ENCODE assay signal across 30 cellular contexts in genomic region chr5:94125107-94125506, GRCh38.
"Had no signal": no experiment of that assay in that cellular context is flagged by ENCODE, and none has a peak within 500 bp of the region (broad histone marks: within the 10 kb centered on the region; RNA-seq: fewer than 3 reads in every experiment).

No MANE protein-coding gene starts in this region.

- H3K4me1 ChIP-seq: adrenal gland, ascending aorta, body of pancreas, breast epithelium had no signal

- H3K36me3 ChIP-seq: adrenal gland, ascending aorta, brain microvascular endothelial cell, breast epithelium, cardiac muscle cell had no signal

- H3K4me3 ChIP-seq: adrenal gland, ascending aorta, body of pancreas, breast epithelium, cardiac muscle cell had no signal

- H3K9me3 ChIP-seq: adrenal gland, ascending aorta, body of pancreas had no signal

- H3K27me3 ChIP-seq: adrenal gland, ascending aorta, body of pancreas, brain microvascular endothelial cell, breast epithelium, cardiac muscle cell had no signal

- DNase-seq: activated effector memory CD4-positive, alpha-beta T cell treated with anti-CD3 and anti-CD28 coated beads, Interleukin-2, amount 50 U/mL, for 16 hours; activated effector memory CD4-positive, alpha-beta T cell treated with Interleukin-2 at 50 U/mL for 16 hours; activated gamma-delta T cell; activated gamma-delta T cell treated with Interleukin-2 at 50 U/mL for 16 hours; activated naive CD4-positive, alpha-beta T cell; activated naive CD4-positive, alpha-beta T cell treated with anti-CD3 and anti-CD28 coated beads for 36 hours; activated naive CD4-positive, alpha-beta T cell treated with anti-CD3 and anti-CD28 coated beads, Interleukin-2, amount 10 ng/mL, durations not matched to agents 7 days and 5 days; activated naive CD4-positive, alpha-beta T cell treated with anti-CD3 and anti-CD28 coated beads, Interleukin-2, amount 50 U/mL, for 16 hours; activated naive CD4-positive, alpha-beta T cell treated with Interleukin-2 at 50 U/mL for 16 hours; activated naive CD8-positive, alpha-beta T cell treated with anti-CD3 and anti-CD28 coated beads for 36 hours; activated naive CD8-positive, alpha-beta T cell treated with anti-CD3 and anti-CD28 coated beads, Interleukin-2, amount 10 ng/mL, durations not matched to agents 7 days and 5 days; activated naive CD8-positive, alpha-beta T cell treated with anti-CD3 and anti-CD28 coated beads, Interleukin-2, amount 50 U/mL, for 24 hours; activated T-cell treated with anti-CD3 and anti-CD28 coated beads, Interleukin-2, amount 50 U/mL, for 1 hour; activated T-cell treated with anti-CD3 and anti-CD28 coated beads, Interleukin-2, amount 50 U/mL, for 24 hours; activated T-cell treated with anti-CD3 and anti-CD28 coated beads, Interleukin-2, amount 50 U/mL, for 4 hours; activated T-cell treated with anti-CD3 and anti-CD28 coated beads, Interleukin-2, amount 50 U/mL, for 48 hours; activated T-cell treated with anti-CD3 and anti-CD28 coated beads, Interleukin-2, amount 50 U/mL, for 72 hours; adrenal gland; amniotic stem cell; amygdala; anterior cingulate cortex; aorta; body of pancreas; brain microvascular endothelial cell; caudate nucleus; central memory CD4-positive, alpha-beta T cell; cerebellar nuclear complex had no signal

- H3K27ac ChIP-seq: adrenal gland, ascending aorta, body of pancreas, brain microvascular endothelial cell, breast epithelium, cardiac muscle cell had no signal
